In the genomic region with DNA sequence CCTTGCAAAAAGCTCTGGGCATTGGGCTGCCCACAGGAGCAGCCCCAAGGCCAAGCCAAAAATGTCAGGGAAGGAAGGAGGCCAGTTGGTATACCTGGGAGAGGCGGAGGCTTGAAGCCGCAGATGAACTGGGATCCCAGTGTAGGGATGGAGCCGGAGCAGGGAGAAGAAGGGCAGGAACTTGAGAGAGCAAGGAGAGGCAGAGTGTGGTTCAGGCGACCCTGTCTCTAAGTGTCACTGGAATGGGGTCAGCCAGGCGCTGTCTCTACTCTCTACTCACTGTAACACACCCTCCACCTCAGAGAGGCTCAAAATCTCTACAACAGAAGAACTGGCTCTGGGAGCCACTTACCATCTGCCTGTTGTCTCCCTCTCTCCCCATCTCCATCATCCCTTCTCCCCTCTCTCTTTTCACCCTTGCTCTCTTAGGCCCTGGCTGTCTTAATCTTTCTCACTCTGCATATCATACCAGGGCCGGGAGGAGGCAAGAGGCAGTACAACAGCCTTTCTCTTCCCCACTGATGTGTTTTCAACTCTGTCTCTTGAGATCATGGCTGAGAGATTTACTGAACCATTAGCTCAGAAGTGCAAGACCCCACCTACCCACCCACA, we compare ENCODE assay signal across 16 cellular contexts.
DNase-seq lines count a peak whose midpoint lies in the region; ATAC-seq, FAIRE-seq and TF ChIP-seq lines count a peak whose summit lies in the region.
"Had no signal": no experiment of that assay in that cellular context is flagged by ENCODE, and none has a peak within 500 bp of the region (broad histone marks: within the 10 kb centered on the region; RNA-seq: fewer than 3 reads in every experiment).

No MANE protein-coding gene starts in this region.

- H3K4me3 ChIP-seq in H1 (ENCODE audit: extremely low read depth in 1 of 4, insufficient read depth in 2 of 4, low read depth in 3 of 4, low read length in 4 of 4), result no peak overlapping the region; a peak in 2 of 8 replicates
- H3K4me3 ChIP-seq: A549, PC-9 had no signal

- no peak overlapping the region for H4K91ac ChIP-seq in H1 (replicated peaks; ENCODE audit: insufficient read length, low read length)

- no peaks in the 10 kb centered on the region for H3K79me2 ChIP-seq in H1 (ENCODE audit: control insufficient read depth in 1 of 2, insufficient read depth in 2 of 2, low read length in 2 of 2)

- ATAC-seq in stimulated activated naive CD8-positive, alpha-beta T cell treated with anti-CD3 and anti-CD28 coated beads, Interleukin-15, amount 100 ng/mL, for 72 hours, result peak; percentile 37
- no peak for ATAC-seq in stimulated activated naive CD8-positive, alpha-beta T cell treated with anti-CD3 and anti-CD28 coated beads, Interleukin-15, Interleukin-2, amounts not matched to agents 100 U/mL and 50 U/mL, for 24 hours
- ATAC-seq: A549 had no signal

- H2BK15ac ChIP-seq in H1 (ENCODE audit: low read length), result 0 out of 2 replicates have a peak overlapping the region, but pooled peaks have one; percentile 53

- H3K9ac ChIP-seq in H1 (replicated peaks in 1 of 4; ENCODE audit: extremely low read depth in 1 of 4, low read depth in 3 of 4, low read length in 3 of 4), result no peak overlapping the region
- H3K9ac ChIP-seq: KMS-11 had no signal

- no peak for DNase-seq in stimulated activated naive CD8-positive, alpha-beta T cell treated with anti-CD3 and anti-CD28 coated beads, Interleukin-15, amount 100 ng/mL, for 72 hours
- no peak for DNase-seq in stimulated activated naive CD8-positive, alpha-beta T cell treated with anti-CD3 and anti-CD28 coated beads, Interleukin-15, Interleukin-2, amounts not matched to agents 100 U/mL and 50 U/mL, for 24 hours
- peak in 1 of 2 experiments; percentile 55 for DNase-seq in H1 (ENCODE audit: low read depth in 1 of 2, low spot score in 2 of 2)
- peak; percentile 29 for DNase-seq in iPS-NIHi7 (ENCODE audit: extremely low spot score)
- DNase-seq in H54 (ENCODE audit: insufficient read length, low spot score), result no peak
- DNase-seq in MCF 10A (ENCODE audit: unreplicated experiment), result no peak
- no peak for DNase-seq in NCI-H1436 (lab: John Stamatoyannopoulos, UW)
- DNase-seq: CD4-positive, alpha-beta T cell; GOT3; HFFc6; NCI-H1417 treated with DMSO at 0.1 percent for 48 hours; NCI-H1930; NCI-H226; PC-9 had no signal

- TF ChIP-seq CTCF in H1 (IDR thresholded peaks at IDR 0.05; ENCODE audit: control extremely low read depth in 1 of 3, insufficient read depth in 1 of 3, low read depth in 1 of 3, low read length in 3 of 3) (no peak), MCF 10A (IDR thresholded peaks at IDR 0.05; ENCODE audit: unreplicated experiment) (no peak)

- no peaks in the 10 kb centered on the region for H3K27me3 Mint-ChIP-seq in stimulated activated naive CD8-positive, alpha-beta T cell treated with anti-CD3 and anti-CD28 coated beads, Interleukin-15, amount 100 ng/mL, for 72 hours
- H3K27me3 Mint-ChIP-seq in MCF 10A (ENCODE audit: insufficient read depth, unreplicated experiment), result no peaks in the 10 kb centered on the region
- H3K27me3 Mint-ChIP-seq: CD4-positive, alpha-beta T cell had no signal

- no peaks in the 10 kb centered on the region for H3K36me3 Mint-ChIP-seq in MCF 10A (ENCODE audit: insufficient read depth, unreplicated experiment)

- CTCF ChIA-PET in H1 (lab: Charles Lee; ENCODE audit: partially characterized antibody), result interaction anchor here (0.9 to 1.9 kb wide), 4 partner anchors 94 to 112 kb away, joined by 3 to 14 read pairs (median 4); a partner anchor contains a TSS
- CTCF ChIA-PET in MCF 10A (lab: Yijun Ruan, JAX), result interaction anchor here (0.6 to 16.1 kb wide), 7 partner anchors 9 to 1316 kb away, joined by 3 to 404 read pairs (median 3); no protein-coding TSS in a partner anchor

- H3K4me1 ChIP-seq in H1 (replicated peaks in 1 of 4; ENCODE audit: control insufficient read depth in 3 of 4, insufficient read depth in 4 of 4, low read length in 3 of 4), result peaks cover 0 to 8% (median 7%) of the 10 kb centered on the region in 4 experiments; a peak in 5 of 7 replicates
- H3K4me1 ChIP-seq: A549 had no signal

- BruUV-seq in MCF 10A (replicated peaks; lab: Mats Ljungman, UMichigan), result no TSS peak

- H3K4ac ChIP-seq in H1 (replicated peaks; ENCODE audit: insufficient read length, low read depth, low read length), result no peak overlapping the region

- peak overlapping the region; percentile 34; the same call in 1 of the 2 replicates for H3K18ac ChIP-seq in H1 (ENCODE audit: extremely low read depth, low read length)

- H3K4me3 Mint-ChIP-seq in stimulated activated naive CD8-positive, alpha-beta T cell treated with anti-CD3 and anti-CD28 coated beads, Interleukin-15, amount 100 ng/mL, for 72 hours, result no peak overlapping the region
- H3K4me3 Mint-ChIP-seq in MCF 10A (ENCODE audit: unreplicated experiment), result no peak overlapping the region
- H3K4me3 Mint-ChIP-seq: CD4-positive, alpha-beta T cell; HFFc6 had no signal

- 0 out of 2 replicates have a peak overlapping the region, but pooled peaks have one; percentile 8 for H2AFZ ChIP-seq in H1 (ENCODE audit: low read length)
- H2AFZ ChIP-seq: PC-9 had no signal

- no peak for TF ChIP-seq RAD21 in H1 (IDR thresholded peaks at IDR 0.05 in 1 of 2, conservative IDR thresholded peaks at IDR 0.05 in 1 of 2; ENCODE audit: low read depth in 2 of 2, low read length in 2 of 2)

- H3K23ac ChIP-seq in H1 (ENCODE audit: insufficient read length), result no peak overlapping the region

- TF ChIP-seq EP300 in H1 (IDR thresholded peaks at IDR 0.05; ENCODE audit: borderline replicate concordance in 1 of 2, low read depth in 2 of 2, low read length in 2 of 2), result no peak

- intact Hi-C loops in MCF 10A (cut with micrococcal nuclease), result no loop called here

- H3K27ac Mint-ChIP-seq in stimulated activated naive CD8-positive, alpha-beta T cell treated with anti-CD3 and anti-CD28 coated beads, Interleukin-15, amount 100 ng/mL, for 72 hours, result no peak overlapping the region
- no peak overlapping the region for H3K27ac Mint-ChIP-seq in MCF 10A (ENCODE audit: low read depth, unreplicated experiment)
- H3K27ac Mint-ChIP-seq: CD4-positive, alpha-beta T cell; HFFc6 had no signal

- no peak overlapping the region for H4K8ac ChIP-seq in H1 (ENCODE audit: extremely low read depth, insufficient read depth, low read length)

- H4K5ac ChIP-seq in H1 (ENCODE audit: insufficient read length, low read depth, low read length), result no peak overlapping the region

- no peak overlapping the region for H2BK5ac ChIP-seq in H1 (ENCODE audit: low read depth, low read length)

- H3K27me3 ChIP-seq in H1 (replicated peaks in 1 of 4; ENCODE audit: control insufficient read depth in 3 of 4, extremely low read depth in 1 of 4, insufficient read depth in 3 of 4, low read length in 3 of 4), result peaks cover 0 to 2% (median 0%) of the 10 kb centered on the region in 4 experiments; a peak in 2 of 7 replicates

- POLR2A ChIA-PET in H1 (lab: Charles Lee; ENCODE audit: partially characterized antibody) (interaction anchor here (0.5 to 1.2 kb wide), 3 partner anchors 9 to 519 kb away, joined by 3 read pairs; no protein-coding TSS in a partner anchor), MCF 10A (lab: Yijun Ruan, JAX) (interaction anchor here (2.0 to 7.6 kb wide), 2 partner anchors 42 to 58 kb away, joined by 9 to 93 read pairs; no protein-coding TSS in a partner anchor)

- peak overlapping the region; percentile 30 to 37; a peak in 3 of 4 replicates for H3K4me2 ChIP-seq in H1 (ENCODE audit: insufficient read depth in 1 of 2, low read depth in 2 of 2, low read length in 2 of 2)
- H3K4me2 ChIP-seq: A549, KMS-11, PC-9 had no signal

- peaks cover 3% of the 10 kb centered on the region; the same call in 1 of the 2 replicates for H3K23me2 ChIP-seq in H1 (ENCODE audit: low read depth, low read length)

- H3K9me3 Mint-ChIP-seq in stimulated activated naive CD8-positive, alpha-beta T cell treated with anti-CD3 and anti-CD28 coated beads, Interleukin-15, amount 100 ng/mL, for 72 hours, result no peaks in the 10 kb centered on the region
- H3K9me3 Mint-ChIP-seq in MCF 10A (ENCODE audit: unreplicated experiment), result no peaks in the 10 kb centered on the region
- H3K9me3 Mint-ChIP-seq: CD4-positive, alpha-beta T cell; HFFc6 had no signal

- no peak overlapping the region for H2AK5ac ChIP-seq in H1 (ENCODE audit: low read depth, low read length)

- 38% methylated on average over 6 of the region's 6 CpGs; no CpG with 5 or more reads in 1 of the 2 experiments for WGBS in H1 (ENCODE audit: extremely low coverage in 1 of 2, insufficient coverage in 1 of 2, insufficient read length in 1 of 2, insufficient replicate concordance in 2 of 2, low coverage in 1 of 2, low lambda C conversion rate in 2 of 2, missing lambda C conversion rate in 1 of 2), 2 experiments

- no peak overlapping the region for H2BK12ac ChIP-seq in H1 (ENCODE audit: low read depth, low read length)

- no peaks in the 10 kb centered on the region for H3K36me3 ChIP-seq in H1 (ENCODE audit: control insufficient read depth in 2 of 4, insufficient read depth in 4 of 4, low read length in 3 of 4)

- no peak overlapping the region for H3K56ac ChIP-seq in H1 (replicated peaks; ENCODE audit: insufficient read length, low read depth, low read length)

- H3K4me1 Mint-ChIP-seq in stimulated activated naive CD8-positive, alpha-beta T cell treated with anti-CD3 and anti-CD28 coated beads, Interleukin-15, amount 100 ng/mL, for 72 hours, result no peaks in the 10 kb centered on the region
- peaks cover 25% of the 10 kb centered on the region for H3K4me1 Mint-ChIP-seq in MCF 10A (ENCODE audit: insufficient read depth, unreplicated experiment)

- no peaks in the 10 kb centered on the region for H3K79me1 ChIP-seq in H1 (ENCODE audit: low read depth, low read length)

- FAIRE-seq in H1 (lab: Jason Lieb, UNC) (peak; percentile 60), H54 (lab: Jason Lieb, UNC) (no peak)
- FAIRE-seq: A549 had no signal

- H4K20me1 ChIP-seq in H1 (replicated peaks in 1 of 2; ENCODE audit: control insufficient read depth in 1 of 2, insufficient read depth in 2 of 2, low read length in 2 of 2), result no peaks in the 10 kb centered on the region

- H3K9me3 ChIP-seq in H1 (ENCODE audit: insufficient read depth in 2 of 2, low read depth in 1 of 2, low read length in 1 of 2), result no peaks in the 10 kb centered on the region
- H3K9me3 ChIP-seq: A549 had no signal

- TF ChIP-seq POLR2A in H1 (IDR thresholded peaks at IDR 0.05; ENCODE audit: control extremely low read depth in 1 of 2, low read depth in 2 of 2, low read length in 2 of 2) (no peak), H54 (IDR thresholded peaks at IDR 0.05; ENCODE audit: low read depth, low read length) (no peak)

- no peak overlapping the region for H3K27ac ChIP-seq in H1 (ENCODE audit: low read depth, low read length)
- H3K27ac ChIP-seq: A549, KMS-11, PC-9 had no signal

- no peak overlapping the region for H2BK120ac ChIP-seq in H1 (replicated peaks; ENCODE audit: low read depth, low read length)

- H2BK20ac ChIP-seq in H1 (ENCODE audit: low read length), result 0 out of 2 replicates have a peak overlapping the region, but pooled peaks have one; percentile 15

- no peak overlapping the region for H3K14ac ChIP-seq in H1 (ENCODE audit: insufficient read length)

TF ChIP-seq in H1, 55 proteins besides CTCF, POLR2A, EP300 and RAD21 (continues in another document):
- TF ChIP-seq BCL11A (IDR thresholded peaks at IDR 0.05; ENCODE audit: low read depth in 2 of 2, low read length in 2 of 2) (no peak), ASH2L (IDR thresholded peaks at IDR 0.05; ENCODE audit: low read length) (peak; percentile 82), SUZ12 (IDR thresholded peaks at IDR 0.05; ENCODE audit: low read length) (0 out of 2 replicates have a peak, but pooled peaks have one; percentile 2)
